8 cellular contexts compared by ENCODE assay signal in genomic region chr12:56684745-56685369, GRCh38. TPM values are rescaled to one million over a fixed set of nuclear protein-coding genes. Genes with fewer than 3 reads are reported as not detected.
DNase-seq lines count a peak whose midpoint lies in the region; ATAC-seq and TF ChIP-seq lines count a peak whose summit lies in the region.

No MANE protein-coding gene starts in this region.

- no peak overlapping the region for H3K9ac ChIP-seq in IMR-90 (ENCODE audit: low read depth, low read length)
- H3K9ac ChIP-seq in mucosa of stomach (ENCODE audit: low read length) = peak overlapping the region; percentile 71

- H3K9me3 Mint-ChIP-seq in central memory CD8-positive, alpha-beta T cell = no peaks in the 10 kb centered on the region

- peak overlapping the region; percentile 98 for H3K4me3 Mint-ChIP-seq in central memory CD8-positive, alpha-beta T cell

- H3K27me3 Mint-ChIP-seq in central memory CD8-positive, alpha-beta T cell = no peaks in the 10 kb centered on the region

- H3K23ac ChIP-seq in IMR-90 (ENCODE audit: low read depth, low read length) = 0 out of 2 replicates have a peak overlapping the region, but pooled peaks have one; percentile 15

- no peak overlapping the region for H2BK20ac ChIP-seq in IMR-90 (ENCODE audit: low read depth, low read length)

- peaks cover 70% of the 10 kb centered on the region for H3K36me3 Mint-ChIP-seq in central memory CD8-positive, alpha-beta T cell (ENCODE audit: insufficient read depth)

- no peak overlapping the region for H2BK5ac ChIP-seq in IMR-90 (ENCODE audit: low read depth, low read length, poor library complexity, severe bottlenecking)

- H3K36me3 ChIP-seq in ACC112 (ENCODE audit: insufficient read depth, low read length) (0 out of 2 replicates have a peak, but pooled peaks cover 4% of the 10 kb centered on the region), IMR-90 (ENCODE audit: control insufficient read depth, insufficient read depth, low read length) (peaks cover 17% of the 10 kb centered on the region), mucosa of stomach (ENCODE audit: control insufficient read depth, insufficient read depth, low read length) (no peaks in the 10 kb centered on the region)

- H3K4me1 Mint-ChIP-seq in central memory CD8-positive, alpha-beta T cell = peaks cover 57% of the 10 kb centered on the region

- dilution Hi-C loops in IMR-90 (cut with HindIII; ENCODE audit: low sequenced_read_pairs, unreplicated experiment) = no loop called here

- TF ChIP-seq POLR2A in IMR-90 (IDR thresholded peaks at IDR 0.05; ENCODE audit: low read depth, low read length) = no peak

- H3K27ac Mint-ChIP-seq in central memory CD8-positive, alpha-beta T cell (ENCODE audit: low read depth) = peak overlapping the region; percentile 98

- ATAC-seq in IMR-90 (ENCODE audit: low read depth) = no peak
- ATAC-seq in central memory CD8-positive, alpha-beta T cell (replicated peaks; ENCODE audit: extremely low read depth, poor library complexity, severe bottlenecking) = no peak
- no peak for ATAC-seq in GM18519 (IDR thresholded peaks at IDR 0.05; ENCODE audit: low FRiP score, unreplicated experiment)

- peaks cover 73% of the 10 kb centered on the region for H4K20me1 ChIP-seq in IMR-90 (ENCODE audit: insufficient read depth, low read length)

- H3K4me3 ChIP-seq in ACC112 (ENCODE audit: low read depth, low read length) = peak overlapping the region; percentile 92
- H3K4me3 ChIP-seq in IMR-90 (ENCODE audit: insufficient read depth, low read depth, low read length) = peak overlapping the region; percentile 27
- no peak overlapping the region for H3K4me3 ChIP-seq in mucosa of stomach (ENCODE audit: low read length)

- no peak overlapping the region for H2BK120ac ChIP-seq in IMR-90 (ENCODE audit: low read depth, low read length)

- H3K9me3 ChIP-seq in IMR-90 (ENCODE audit: control insufficient read depth, insufficient read depth, low read length) (no peaks in the 10 kb centered on the region), mucosa of stomach (ENCODE audit: control insufficient read depth, low read length) (no peaks in the 10 kb centered on the region)

- peaks cover 6 to 29% of the 10 kb centered on the region in 2 experiments; a peak in 3 of 4 replicates for H3K79me1 ChIP-seq in IMR-90 (ENCODE audit: low read depth in 1 of 2, low read length in 2 of 2)

- peak overlapping the region; percentile 90 for H3K4me2 ChIP-seq in IMR-90 (ENCODE audit: low read depth, low read length)

- H4K91ac ChIP-seq in IMR-90 (ENCODE audit: insufficient read depth, low read depth, low read length) = no peak overlapping the region

- no TSS peak for BruUV-seq in IMR-90 (replicated peaks; lab: Mats Ljungman, UMichigan)

- intact Hi-C loops in IMR-90 (cut with micrococcal nuclease) = loop anchor here (1.0 kb wide), 1 partner anchor 304 kb away; no protein-coding TSS in a partner anchor

- H3K4me1 ChIP-seq in ACC112 (ENCODE audit: control insufficient read depth, insufficient read depth, low read length, unreplicated experiment) = peaks cover 4% of the 10 kb centered on the region
- peaks cover 6% of the 10 kb centered on the region for H3K4me1 ChIP-seq in IMR-90 (ENCODE audit: control insufficient read depth, insufficient read depth, low read length)
- peaks cover 15% of the 10 kb centered on the region for H3K4me1 ChIP-seq in mucosa of stomach (ENCODE audit: control insufficient read depth, insufficient read depth, low read length)

- TF ChIP-seq CTCF in IMR-90 (conservative IDR thresholded peaks at IDR 0.05; ENCODE audit: low read depth, low read length) = no peak

- H3K14ac ChIP-seq in IMR-90 (replicated peaks; ENCODE audit: low read depth, low read length) = no peak overlapping the region

- no peak overlapping the region for H3K4ac ChIP-seq in IMR-90 (ENCODE audit: low read depth, low read length)

- H3K79me2 ChIP-seq in ACC112 (ENCODE audit: control insufficient read depth, insufficient read depth, low read length, unreplicated experiment) = peaks cover 78% of the 10 kb centered on the region

- H4K8ac ChIP-seq in IMR-90 (ENCODE audit: low read depth in 2 of 2, low read length in 2 of 2) = no peak overlapping the region

- H4K5ac ChIP-seq in IMR-90 (ENCODE audit: low read depth, low read length) = no peak overlapping the region

- CTCF ChIA-PET in IMR-90 (lab: Yijun Ruan, JAX) = interaction anchor here (0.7 to 1.5 kb wide), 2 partner anchors 46 to 48 kb away, joined by 3 to 9 read pairs; no protein-coding TSS in a partner anchor

- H3K27me3 ChIP-seq in ACC112 (ENCODE audit: insufficient read depth, low read length) (no peaks in the 10 kb centered on the region), IMR-90 (ENCODE audit: control insufficient read depth, insufficient read depth, low read length) (no peaks in the 10 kb centered on the region), mucosa of stomach (ENCODE audit: control insufficient read depth, insufficient read depth, low read length) (no peaks in the 10 kb centered on the region)

- no peak for TF ChIP-seq RAD21 in IMR-90 (IDR thresholded peaks at IDR 0.05; ENCODE audit: low read length)

- no peak overlapping the region for H2AK9ac ChIP-seq in IMR-90 (replicated peaks; ENCODE audit: low read depth, low read length, poor library complexity)

- in situ Hi-C loops in IMR-90 (cut with MboI; ENCODE audit: low sequenced_read_pairs) = no loop called here

- POLR2A ChIA-PET in IMR-90 (lab: Charles Lee; ENCODE audit: unreplicated experiment) = no interaction called here

- no peak overlapping the region for H2BK15ac ChIP-seq in IMR-90 (ENCODE audit: low read depth, low read length)

- no peak overlapping the region for H2AK5ac ChIP-seq in IMR-90 (ENCODE audit: low read depth, low read length)

- H2AFZ ChIP-seq in ACC112 (ENCODE audit: low read length, unreplicated experiment) = no peak overlapping the region
- H2AFZ ChIP-seq in IMR-90 (replicated peaks; ENCODE audit: low read length, poor library complexity) = no peak overlapping the region

- H3K27ac ChIP-seq in ACC112 (ENCODE audit: low read depth, low read length) (peak overlapping the region; percentile 49), IMR-90 (ENCODE audit: insufficient read depth, low read length) (no peak overlapping the region; the same call in 1 of the 2 replicates)

- H3K56ac ChIP-seq in IMR-90 (ENCODE audit: extremely low read depth, insufficient read depth, low read length) = no peak overlapping the region

- no CpG with 5 or more reads among the region's 8 CpGs for WGBS in IMR-90 (ENCODE audit: extremely low coverage in 2 of 2, insufficient read length in 1 of 2), 2 experiments

- H3K18ac ChIP-seq in IMR-90 (ENCODE audit: low read depth, low read length) = no peak overlapping the region

- DNase-seq in IMR-90 = no peak
- no peak for DNase-seq in central memory CD8-positive, alpha-beta T cell (ENCODE audit: low spot score in 2 of 2)
- no peak for DNase-seq in NCI-H1694 (lab: John Stamatoyannopoulos, UW)
- no peak for DNase-seq in NCI-H345 (lab: John Stamatoyannopoulos, UW)
- no peak for DNase-seq in Ammon's horn (ENCODE audit: low spot score)

- peaks cover 2% of the 10 kb centered on the region; the same call in 1 of the 2 replicates for H3K9me1 ChIP-seq in IMR-90 (ENCODE audit: insufficient read depth, low read length)

TF ChIP-seq in IMR-90, 13 proteins besides CTCF, POLR2A, EP300 and RAD21:
- TF ChIP-seq CEBPB (IDR thresholded peaks at IDR 0.05; ENCODE audit: low read depth, low read length) (no peak), NFE2L2 (IDR thresholded peaks at IDR 0.05; ENCODE audit: low read depth, low read length) (no peak), RCOR1 (IDR thresholded peaks at IDR 0.05; ENCODE audit: insufficient replicate concordance, low read length) (no peak), MAFK (IDR thresholded peaks at IDR 0.05; ENCODE audit: low read depth, low read length) (no peak), BHLHE40 (IDR thresholded peaks at IDR 0.05; ENCODE audit: low read depth, low read length) (no peak), MAZ (IDR thresholded peaks at IDR 0.05; ENCODE audit: borderline replicate concordance, low read depth, low read length) (no peak), ELK1 (IDR thresholded peaks at IDR 0.05; ENCODE audit: borderline replicate concordance, low read depth, low read length) (no peak), FOS (IDR thresholded peaks at IDR 0.05; ENCODE audit: low read depth, low read length) (no peak)
- TF ChIP-seq, protein P1, sequence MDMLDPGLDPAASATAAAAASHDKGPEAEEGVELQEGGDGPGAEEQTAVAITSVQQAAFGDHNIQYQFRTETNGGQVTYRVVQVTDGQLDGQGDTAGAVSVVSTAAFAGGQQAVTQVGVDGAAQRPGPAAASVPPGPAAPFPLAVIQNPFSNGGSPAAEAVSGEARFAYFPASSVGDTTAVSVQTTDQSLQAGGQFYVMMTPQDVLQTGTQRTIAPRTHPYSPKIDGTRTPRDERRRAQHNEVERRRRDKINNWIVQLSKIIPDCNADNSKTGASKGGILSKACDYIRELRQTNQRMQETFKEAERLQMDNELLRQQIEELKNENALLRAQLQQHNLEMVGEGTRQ (IDR thresholded peaks at IDR 0.05; ENCODE audit: low read depth, low read length) = no peak

RNA-seq across cellular contexts. Expression of gene PTGES3, which starts 3.2 kb away (rescaled TPM):
- 42.7 and 101 TPM in 2 replicates for total RNA-seq in IMR-90 (2012; rRNA removed)
- 70.4 and 73.2 TPM in 2 replicates for polyA plus RNA-seq in IMR-90 (2012; rRNA removed)
- 24.6 and 33.9 TPM in 2 replicates for polyA plus RNA-seq in IMR-90 (2012; cell fraction: cytosol; rRNA removed)
- 13.9 and 18.5 TPM in 2 replicates for polyA plus RNA-seq in IMR-90 (2012; cell fraction: nucleus; rRNA removed; ENCODE audit: low replicate concordance)

RNA-seq across cellular contexts. Expression of gene ATP5F1B, which starts 39.1 kb away (rescaled TPM):
- total RNA-seq in IMR-90 (2012; rRNA removed) = 795 and 812 TPM in 2 replicates
- polyA plus RNA-seq in IMR-90 (2012; rRNA removed) = 853 and 915 TPM in 2 replicates
- 464 and 534 TPM in 2 replicates for polyA plus RNA-seq in IMR-90 (2012; cell fraction: cytosol; rRNA removed)
- polyA plus RNA-seq in IMR-90 (2012; cell fraction: nucleus; rRNA removed; ENCODE audit: low replicate concordance) = 245 and 449 TPM in 2 replicates

RNA-seq across cellular contexts. Expression of gene NACA, which starts 40.2 kb away (rescaled TPM):
- 1,223 and 1,512 TPM in 2 replicates for total RNA-seq in IMR-90 (2012; rRNA removed)
- 587 and 662 TPM in 2 replicates for polyA plus RNA-seq in IMR-90 (2012; rRNA removed)
- polyA plus RNA-seq in IMR-90 (2012; cell fraction: cytosol; rRNA removed) = 249 and 281 TPM in 2 replicates
- 74.3 and 201 TPM in 2 replicates for polyA plus RNA-seq in IMR-90 (2012; cell fraction: nucleus; rRNA removed; ENCODE audit: low replicate concordance)

RNA-seq across cellular contexts. Expression of gene BAZ2A, which starts 54.7 kb away (rescaled TPM):
- total RNA-seq in IMR-90 (2012; rRNA removed) = 15.4 and 15.6 TPM in 2 replicates
- polyA plus RNA-seq in IMR-90 (2012; rRNA removed) = 42.8 and 48.6 TPM in 2 replicates
- 12.8 and 18.2 TPM in 2 replicates for polyA plus RNA-seq in IMR-90 (2012; cell fraction: cytosol; rRNA removed)
- 111 and 143 TPM in 2 replicates for polyA plus RNA-seq in IMR-90 (2012; cell fraction: nucleus; rRNA removed; ENCODE audit: low replicate concordance)
